Comparison of ENCODE assay signal across 8 cellular contexts in genomic region chr11:46381046-46381835, GRCh38. TPM values are rescaled to one million over a fixed set of nuclear protein-coding genes. Genes with fewer than 3 reads are reported as not detected.
DNase-seq lines count a peak whose midpoint lies in the region; ATAC-seq and TF ChIP-seq lines count a peak whose summit lies in the region.

TSS of gene MDK (plus strand) at chr11:46381669. CDS start at chr11:46382058, 389 bp downstream.

- peak within 1 kb of the TSS; percentile 64 to 87 (median 74) for H3K27ac ChIP-seq in Peyer's patch
- H3K27ac ChIP-seq in muscle layer of duodenum (ENCODE audit: low read length) = no peak within 1 kb of the TSS

- TF ChIP-seq POLR2A in Peyer's patch (IDR thresholded peaks at IDR 0.05) = no peak

- TF ChIP-seq CTCF in Peyer's patch (IDR thresholded peaks at IDR 0.05) = no peak

- peak within 1 kb of the TSS; percentile 54 to 75 (median 56) for H3K4me3 ChIP-seq in Peyer's patch
- peak within 1 kb of the TSS; percentile 62 to 73 for H3K4me3 ChIP-seq in muscle layer of duodenum (ENCODE audit: low read depth in 1 of 2, low read length in 2 of 2)

- no peaks in the 10 kb centered on the region for H3K27me3 ChIP-seq in Peyer's patch
- H3K27me3 ChIP-seq in muscle layer of duodenum (ENCODE audit: low read depth, low read length) = no peaks in the 10 kb centered on the region

- no peak for ATAC-seq in GM19328 (IDR thresholded peaks at IDR 0.05; ENCODE audit: unreplicated experiment)

- H3K9me3 ChIP-seq in Peyer's patch = no peaks in the 10 kb centered on the region
- H3K9me3 ChIP-seq in muscle layer of duodenum (ENCODE audit: control insufficient read depth in 1 of 2, low read length in 2 of 2) = no peaks in the 10 kb centered on the region

- in situ Hi-C loops in endometrial microvascular endothelial cells (cut with HindIII; ENCODE audit: inconsistent ontology term, low pct_unique_long_range_greater_than_20kb, low sequenced_read_pairs) = no loop called here

- peak; percentile 37 for DNase-seq in stimulated activated CD4-positive, alpha-beta T cell treated with anti-CD3 and anti-CD28 coated beads, Interleukin-15, amount 100 ng/mL, for 24 hours
- no peak for DNase-seq in stimulated activated CD4-positive, alpha-beta T cell treated with anti-CD3 and anti-CD28 coated beads, Interleukin-2, amount 100 ng/mL, for 48 hours
- DNase-seq in Peyer's patch (peak in 1 of 3 donors; percentile 70), NCI-H510A treated with DMSO at 0.1 percent for 48 hours (lab: John Stamatoyannopoulos, UW) (no peak), KG1 (lab: John Stamatoyannopoulos, UW) (no peak)

- H3K4me1 ChIP-seq in Peyer's patch = peaks cover 0 to 40% (median 9%) of the 10 kb centered on the region in 4 donors
- H3K4me1 ChIP-seq in muscle layer of duodenum (ENCODE audit: control insufficient read depth in 1 of 2, insufficient read depth in 2 of 2, low read length in 2 of 2) = peaks cover 0 to 20% of the 10 kb centered on the region in 2 donors

- H3K36me3 ChIP-seq in Peyer's patch = peaks cover 0 to 14% (median 0%) of the 10 kb centered on the region in 3 donors
- peaks cover 3 to 20% of the 10 kb centered on the region in 2 donors for H3K36me3 ChIP-seq in muscle layer of duodenum (ENCODE audit: control insufficient read depth in 1 of 2, insufficient read depth in 2 of 2, low read length in 2 of 2)

RNA-seq across cellular contexts. Expression of gene MDK, which starts in this region (rescaled TPM):
- 100 to 1,000 TPM in 3 of 4 donors, 10 to 100 TPM in 1; 22.3 to 340 (median 205) TPM for total RNA-seq in Peyer's patch
- 93.8 TPM for total RNA-seq in endometrial microvascular endothelial cells (ENCODE audit: inconsistent ontology term)
